Comparison of ENCODE assay signal across 14 cellular contexts in the genomic region with DNA sequence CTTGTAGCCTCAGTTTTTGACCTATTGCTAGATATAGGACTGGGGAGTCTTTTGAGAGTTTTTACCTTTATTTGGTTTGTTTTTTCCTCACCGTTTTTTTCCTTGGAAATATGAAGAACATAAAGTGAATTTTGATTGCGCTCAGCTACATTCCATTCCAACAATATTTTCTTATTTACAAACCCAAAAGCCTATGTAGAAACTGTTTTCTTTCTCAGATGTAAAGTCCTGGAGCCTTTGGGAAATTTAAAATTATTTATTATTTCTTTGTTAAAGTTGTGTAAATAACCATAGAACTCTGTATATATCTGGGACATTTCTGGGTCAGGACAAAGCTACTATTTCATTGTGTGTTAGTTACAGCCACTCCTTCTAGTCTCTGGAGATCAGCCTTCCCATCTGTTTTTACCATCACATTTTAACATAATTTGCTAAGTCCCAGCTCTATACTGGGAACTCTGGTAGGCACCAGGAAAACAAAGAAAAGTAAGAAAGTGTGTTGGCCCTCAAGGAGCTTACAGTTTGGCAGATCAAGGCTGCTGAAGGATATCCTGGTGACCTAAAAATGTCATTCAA.
A peak's percentile ranks its signal among the peaks of the same experiment; 100 is the strongest.
DNase-seq lines count a peak whose midpoint lies in the region; ATAC-seq, FAIRE-seq and TF ChIP-seq lines count a peak whose summit lies in the region.
"Had no signal": no experiment of that assay in that cellular context is flagged by ENCODE, and none has a peak within 500 bp of the region (broad histone marks: within the 10 kb centered on the region; RNA-seq: fewer than 3 reads in every experiment).

No MANE protein-coding gene starts in this region.

- H3K9me2 ChIP-seq in Karpas-422 (replicated peaks; ENCODE audit: insufficient read depth, low read length) = no peaks in the 10 kb centered on the region

- no peak for TF ChIP-seq EP300 in stomach (IDR thresholded peaks at IDR 0.05)

- no peaks in the 10 kb centered on the region for H3K27me3 ChIP-seq in Karpas-422 (ENCODE audit: low read length)
- no peaks in the 10 kb centered on the region for H3K27me3 ChIP-seq in keratinocyte (ENCODE audit: control insufficient read depth, extremely low read depth, insufficient read depth, low read length)
- no peaks in the 10 kb centered on the region for H3K27me3 ChIP-seq in stomach
- H3K27me3 ChIP-seq: BE2C had no signal

- H4K20me1 ChIP-seq in Karpas-422 (ENCODE audit: insufficient read depth, low read depth, low read length) = no peaks in the 10 kb centered on the region
- H4K20me1 ChIP-seq in keratinocyte (ENCODE audit: control insufficient read depth, extremely low read depth, insufficient read depth, low read length) = no peaks in the 10 kb centered on the region

- WGBS in stomach, 5 donors = 74 to 95% (median 86%) methylated on average over 2 of the region's 2 CpGs

- peak overlapping the region; percentile 23; the same call in 1 of the 2 replicates for H3K27ac ChIP-seq in Karpas-422 (ENCODE audit: low read length)
- H3K27ac ChIP-seq in coronary artery = peak overlapping the region; percentile 84 to 95
- peak overlapping the region; percentile 57 for H3K27ac ChIP-seq in keratinocyte (ENCODE audit: control insufficient read depth, insufficient read depth, low read length)
- peak overlapping the region in 4 of 5 donors; percentile 41 to 77 (median 68) for H3K27ac ChIP-seq in stomach

- H3K9ac ChIP-seq in Karpas-422 (ENCODE audit: low read length) (no peak overlapping the region), keratinocyte (ENCODE audit: control insufficient read depth, extremely low read depth, insufficient read depth, low read length) (no peak overlapping the region)

- no peak overlapping the region for H2AFZ ChIP-seq in Karpas-422 (ENCODE audit: low read length)
- H2AFZ ChIP-seq in keratinocyte (ENCODE audit: control insufficient read depth, low read length) = no peak overlapping the region

- ATAC-seq in GM18868 (IDR thresholded peaks at IDR 0.05; ENCODE audit: unreplicated experiment) (no peak), GM18505 (IDR thresholded peaks at IDR 0.05; ENCODE audit: unreplicated experiment) (no peak), HG03280 (IDR thresholded peaks at IDR 0.05; ENCODE audit: unreplicated experiment) (no peak)

- no peaks in the 10 kb centered on the region for H3K36me3 ChIP-seq in Karpas-422 (ENCODE audit: insufficient read depth, low read length)
- peaks cover 0 to 3% of the 10 kb centered on the region in 2 experiments for H3K36me3 ChIP-seq in keratinocyte (ENCODE audit: control insufficient read depth in 2 of 2, extremely low read depth in 1 of 2, insufficient read depth in 2 of 2, low read length in 2 of 2)
- peaks cover 0 to 4% (median 0%) of the 10 kb centered on the region in 4 donors for H3K36me3 ChIP-seq in stomach
- H3K36me3 ChIP-seq: BE2C had no signal

- H3K4me3 ChIP-seq in Karpas-422 (ENCODE audit: low read length) (no peak overlapping the region), coronary artery (no peak overlapping the region), keratinocyte (ENCODE audit: control insufficient read depth in 2 of 3, extremely low read depth in 1 of 3, insufficient read depth in 2 of 3, low read depth in 1 of 3, low read length in 3 of 3) (no peak overlapping the region), stomach (no peak overlapping the region)

- H3K4me1 ChIP-seq in Karpas-422 (ENCODE audit: low read length) (peaks cover 11% of the 10 kb centered on the region), keratinocyte (ENCODE audit: control insufficient read depth, extremely low read depth, insufficient read depth, low read length) (peaks cover 18% of the 10 kb centered on the region), stomach (peaks cover 0 to 22% (median 11%) of the 10 kb centered on the region in 4 donors)
- H3K4me1 ChIP-seq: BE2C had no signal

- no peak for DNase-seq in Karpas-422
- DNase-seq in coronary artery (ENCODE audit: low spot score) = no peak
- DNase-seq in keratinocyte (ENCODE audit: low read depth, low spot score) = no peak
- DNase-seq in stomach = no peak
- no peak for DNase-seq in NCI-H2227 (lab: John Stamatoyannopoulos, UW; ENCODE audit: unreplicated experiment)
- DNase-seq: activated gamma-delta T cell treated with Interleukin-2 at 50 U/mL for 16 hours; BE2C; central memory CD4-positive, alpha-beta T cell; MM.1S; OCI-M1; stimulated activated CD4-positive, alpha-beta T cell treated with anti-CD3 and anti-CD28 coated beads, Interleukin-1b, Interleukin-23, amount 100 ng/mL, for 48 hours had no signal

- FAIRE-seq in keratinocyte (lab: Jason Lieb, UNC) = peak; percentile 17

- TF ChIP-seq POLR2A in stomach (IDR thresholded peaks at IDR 0.05) = no peak
- TF ChIP-seq POLR2A in GM18505 (IDR thresholded peaks at IDR 0.05; ENCODE audit: borderline replicate concordance, extremely low read depth, insufficient read depth, insufficient read length) = no peak

- H3K4me2 ChIP-seq in Karpas-422 (ENCODE audit: low read depth, low read length, poor library complexity, severe bottlenecking) (no peak overlapping the region), keratinocyte (ENCODE audit: control insufficient read depth, extremely low read depth, insufficient read depth, low read depth, low read length) (peak overlapping the region; percentile 7)

- no peaks in the 10 kb centered on the region for H3K79me2 ChIP-seq in Karpas-422 (ENCODE audit: low read length)
- H3K79me2 ChIP-seq in keratinocyte (ENCODE audit: control insufficient read depth, insufficient read depth, low read length) = no peaks in the 10 kb centered on the region

- H3K9me1 ChIP-seq in keratinocyte (ENCODE audit: control insufficient read depth, extremely low read depth, insufficient read depth, low read length) = no peaks in the 10 kb centered on the region

- TF ChIP-seq CTCF in coronary artery (IDR thresholded peaks at IDR 0.05) = no peak
- TF ChIP-seq CTCF in keratinocyte (optimal IDR thresholded peaks at IDR 0.05 in 1 of 3, IDR thresholded peaks at IDR 0.05 in 1 of 3, conservative IDR thresholded peaks at IDR 0.05 in 1 of 3; ENCODE audit: extremely low read depth in 1 of 3, insufficient read depth in 2 of 3, low read length in 3 of 3) = no peak
- no peak for TF ChIP-seq CTCF in stomach (IDR thresholded peaks at IDR 0.05)

- intact Hi-C loops in stomach (cut with DNase I; ENCODE audit: low total_unique reads) = no loop called here

- H3K9me3 ChIP-seq in Karpas-422 (ENCODE audit: low read length) = no peaks in the 10 kb centered on the region
- no peaks in the 10 kb centered on the region for H3K9me3 ChIP-seq in keratinocyte (ENCODE audit: control insufficient read depth, low read depth, low read length)
- H3K9me3 ChIP-seq in stomach = no peaks in the 10 kb centered on the region
- H3K9me3 ChIP-seq: BE2C had no signal

- dilution Hi-C loops in keratinocyte (cut with MboI; ENCODE audit: extremely low pct_ligation_motif_present, low sequenced_read_pairs) = no loop called here

Comparison
In these comparisons a context has a peak if more than half of its experiments do, and no peak if none do; other contexts are left out.
1. H3K27ac ChIP-seq: peak in every context shown above with its lines; median percentile 90 in coronary artery; 68 in stomach; 57 in keratinocyte; 23 in Karpas-422.